In the genomic region with DNA sequence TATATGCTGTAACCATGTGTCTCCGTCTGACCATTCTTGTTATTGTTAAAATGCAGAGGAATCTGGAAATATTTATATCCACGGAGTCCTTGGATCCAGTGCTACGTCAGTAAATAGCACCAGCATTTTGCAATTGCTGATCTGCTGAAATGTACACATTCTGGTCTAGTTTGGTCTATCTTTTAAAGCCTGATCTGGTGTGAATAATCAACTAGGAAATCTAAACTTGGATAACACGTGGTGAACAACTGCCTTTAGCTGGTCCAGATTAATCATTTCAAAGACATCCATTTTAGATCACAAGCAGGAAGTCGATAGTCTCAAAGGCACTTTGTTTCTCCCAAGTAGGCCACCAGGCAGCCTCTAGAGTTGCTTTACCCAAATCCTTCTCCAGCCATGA, we compare ENCODE assay signal across 19 cellular contexts. TPM values are rescaled to one million over a fixed set of nuclear protein-coding genes. Genes with fewer than 3 reads are reported as not detected.
"Had no signal": no experiment of that assay in that cellular context is flagged by ENCODE, and none has a peak within 500 bp of the region (broad histone marks: within the 10 kb centered on the region; RNA-seq: fewer than 3 reads in every experiment).

No MANE protein-coding gene starts in this region.

- ATAC-seq: left colon, natural killer cell, sciatic nerve, T-cell had no signal

- H3K27ac ChIP-seq: ascending aorta, thoracic aorta had no signal

- H3K27me3 ChIP-seq: ascending aorta had no signal

- H3K4me3 ChIP-seq: ascending aorta, lung, thoracic aorta had no signal

- H3K4me1 Mint-ChIP-seq: activated naive CD8-positive, alpha-beta T cell treated with anti-CD3 and anti-CD28 coated beads, Interleukin-2, amount 10 ng/mL, durations not matched to agents 7 days and 5 days; natural killer cell; T-cell had no signal

- H3K9me3 ChIP-seq: ascending aorta, thoracic aorta had no signal

- H3K36me3 Mint-ChIP-seq: activated naive CD8-positive, alpha-beta T cell treated with anti-CD3 and anti-CD28 coated beads, Interleukin-2, amount 10 ng/mL, durations not matched to agents 7 days and 5 days; natural killer cell; T-cell had no signal

- H3K36me3 ChIP-seq: ascending aorta, thoracic aorta had no signal

- H3K4me3 Mint-ChIP-seq: activated naive CD8-positive, alpha-beta T cell treated with anti-CD3 and anti-CD28 coated beads, Interleukin-2, amount 10 ng/mL, durations not matched to agents 7 days and 5 days; natural killer cell; stimulated activated naive CD8-positive, alpha-beta T cell treated with anti-CD3 and anti-CD28 coated beads, Interleukin-15, Interleukin-2, amounts not matched to agents 100 ng/mL and 50 ng/mL, for 24 hours; T-cell had no signal

- H3K9me3 Mint-ChIP-seq: activated naive CD8-positive, alpha-beta T cell treated with anti-CD3 and anti-CD28 coated beads, Interleukin-2, amount 10 ng/mL, durations not matched to agents 7 days and 5 days; natural killer cell; stimulated activated naive CD8-positive, alpha-beta T cell treated with anti-CD3 and anti-CD28 coated beads, Interleukin-15, Interleukin-2, amounts not matched to agents 100 ng/mL and 50 ng/mL, for 24 hours; T-cell had no signal

- H3K27ac Mint-ChIP-seq: activated naive CD8-positive, alpha-beta T cell treated with anti-CD3 and anti-CD28 coated beads, Interleukin-2, amount 10 ng/mL, durations not matched to agents 7 days and 5 days; natural killer cell; stimulated activated naive CD8-positive, alpha-beta T cell treated with anti-CD3 and anti-CD28 coated beads, Interleukin-15, Interleukin-2, amounts not matched to agents 100 ng/mL and 50 ng/mL, for 24 hours; T-cell had no signal

- DNase-seq: activated CD4-positive, alpha-beta T cell treated with anti-CD3 and anti-CD28 coated beads for 1 hour; activated CD4-positive, alpha-beta T cell treated with anti-CD3 and anti-CD28 coated beads, Interleukin-2, amount 50 U/mL, for 48 hours; activated gamma-delta T cell treated with Interleukin-2 at 50 U/mL for 16 hours; activated naive CD8-positive, alpha-beta T cell treated with anti-CD3 and anti-CD28 coated beads, Interleukin-2, amount 10 ng/mL, durations not matched to agents 7 days and 5 days; activated T-cell treated with anti-CD3 and anti-CD28 coated beads, Interleukin-2, amount 50 U/mL, for 48 hours; effector CD4-positive, alpha-beta T cell; glutamatergic neuron; left colon; natural killer cell; stimulated activated CD4-positive, alpha-beta T cell treated with anti-CD3 and anti-CD28 coated beads, Interleukin-4, amount 100 ng/mL, for 1 hour; T-cell; T1000 had no signal

- H3K4me1 ChIP-seq: ascending aorta had no signal

RNA-seq across cellular contexts. Expression of a gene that starts 32.6 kb away (rescaled TPM):
- total RNA-seq: activated naive CD8-positive, alpha-beta T cell treated with anti-CD3 and anti-CD28 coated beads, Interleukin-2, amount 10 ng/mL, durations not matched to agents 7 days and 5 days; endothelial cell of umbilical vein; natural killer cell; pulmonary artery endothelial cell had no signal
- polyA plus RNA-seq: endothelial cell of umbilical vein had no signal
